ENCODE assay signal across 8 cellular contexts in the genomic region with DNA sequence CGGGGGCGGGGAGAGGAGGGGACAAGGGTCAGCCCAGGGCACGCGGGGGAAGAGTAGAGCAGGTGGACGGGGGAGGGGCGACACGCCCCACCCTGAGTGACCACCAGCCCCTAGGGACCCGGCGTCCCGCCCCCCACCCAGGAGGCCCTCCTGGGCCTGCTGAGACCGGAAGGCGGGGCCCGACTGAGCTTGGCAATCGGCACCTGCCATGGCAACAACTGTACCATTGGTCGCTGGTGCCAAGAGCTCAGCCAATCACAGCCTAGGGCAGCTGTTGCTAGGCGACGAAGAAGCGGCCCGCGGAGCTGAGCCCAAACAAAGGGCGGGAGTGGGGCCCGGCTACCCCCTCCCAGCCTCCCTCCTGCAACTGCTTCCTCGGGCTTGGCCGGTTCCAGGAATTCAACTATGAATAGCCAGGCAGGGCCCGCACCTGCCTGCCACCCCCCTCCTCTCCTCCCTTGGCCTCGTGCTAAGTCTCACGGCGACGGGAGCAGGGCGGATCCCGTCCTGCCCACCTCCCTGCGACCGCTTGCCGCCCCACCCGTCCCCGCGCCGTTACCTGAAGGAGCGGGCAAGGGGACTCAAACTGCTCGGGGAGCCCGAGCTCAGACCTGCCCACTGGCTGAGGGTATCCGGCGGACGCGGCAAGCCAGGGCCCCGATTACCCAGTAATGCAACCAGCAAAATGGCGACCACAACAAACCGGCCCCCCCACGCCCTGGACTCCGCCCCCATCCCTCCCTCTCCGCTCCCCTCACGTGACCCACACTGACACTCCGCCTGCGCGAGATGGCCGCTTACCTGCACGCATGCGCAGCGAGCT. TPM values are rescaled to one million over a fixed set of nuclear protein-coding genes. Genes with fewer than 3 reads are reported as not detected.
DNase-seq lines count a peak whose midpoint lies in the region; ATAC-seq, FAIRE-seq and TF ChIP-seq lines count a peak whose summit lies in the region.

Gene DYRK1B (minus strand): TSS at position 699 of the 823 bp plus-strand sequence. CDS start 2,295 bp downstream, outside the sequence.

- H3K79me2 ChIP-seq in endothelial cell of umbilical vein (ENCODE audit: control insufficient read depth, insufficient read depth, low read length): peaks cover 8% of the 10 kb centered on the region

- 0% methylated on average over 40 to 42 of the region's 59 CpGs for WGBS in mesodermal cell (ENCODE audit: insufficient coverage in 2 of 2), 2 experiments

- H3K9me1 ChIP-seq in endothelial cell of umbilical vein (replicated peaks; ENCODE audit: control insufficient read depth, extremely low read depth, insufficient read depth, low read length): no peaks in the 10 kb centered on the region

- TF ChIP-seq POLR2A in endothelial cell of umbilical vein (IDR thresholded peaks at IDR 0.05; ENCODE audit: low read depth, low read length): peak; percentile 41

- peak within 1 kb of the TSS; percentile 71 for H3K9ac ChIP-seq in BLaER1
- peak within 1 kb of the TSS; percentile 81 for H3K9ac ChIP-seq in endothelial cell of umbilical vein (replicated peaks; ENCODE audit: extremely low read depth, insufficient read depth, low read length)

- H3K27ac ChIP-seq in BLaER1: peak within 1 kb of the TSS; percentile 73; the same call in 1 of the 2 replicates
- peak within 1 kb of the TSS; percentile 77 for H3K27ac ChIP-seq in endothelial cell of umbilical vein (ENCODE audit: insufficient read depth, low read depth, low read length)
- peak within 1 kb of the TSS; percentile 100 for H3K27ac ChIP-seq in mesodermal cell (ENCODE audit: low read depth, low read length, severe bottlenecking)

- peak within 1 kb of the TSS; percentile 94 for H3K4me2 ChIP-seq in BLaER1
- peak within 1 kb of the TSS; percentile 48 for H3K4me2 ChIP-seq in endothelial cell of umbilical vein (ENCODE audit: insufficient read depth, low read length)

- ATAC-seq in GM19324 (IDR thresholded peaks at IDR 0.05; ENCODE audit: low FRiP score, unreplicated experiment) (peak; percentile 88), HG03457 (IDR thresholded peaks at IDR 0.05; ENCODE audit: unreplicated experiment) (peak; percentile 66)

- TF ChIP-seq CTCF in endothelial cell of umbilical vein (IDR thresholded peaks at IDR 0.05; ENCODE audit: extremely low read depth in 1 of 2, insufficient read depth in 1 of 2, low read depth in 1 of 2, low read length in 2 of 2): no peak

- H3K27me3 ChIP-seq in BLaER1 (no peaks in the 10 kb centered on the region; the same call in 1 of the 2 replicates), endothelial cell of umbilical vein (ENCODE audit: control insufficient read depth in 2 of 2, insufficient read depth in 2 of 2, low read length in 2 of 2) (no peaks in the 10 kb centered on the region)

- CTCF ChIA-PET in endothelial cell of umbilical vein (lab: Charles Lee): interaction anchor here (0.6 to 2.1 kb wide), 8 partner anchors 8 to 137 kb away, joined by 3 to 31 read pairs (median 6); partner anchors contain the start of genes FBL and PSMC4

- peak within 1 kb of the TSS; percentile 75 for H3K4me3 ChIP-seq in BLaER1
- H3K4me3 ChIP-seq in endothelial cell of umbilical vein (replicated peaks in 1 of 3; ENCODE audit: insufficient read depth in 1 of 3, low read depth in 1 of 3, low read length in 3 of 3): peak within 1 kb of the TSS; percentile 55 to 93 (median 66)
- H3K4me3 ChIP-seq in mesodermal cell (ENCODE audit: extremely low read depth, insufficient read depth, low read length, poor library complexity, severe bottlenecking): peak within 1 kb of the TSS; percentile 82

- H2AFZ ChIP-seq in endothelial cell of umbilical vein (ENCODE audit: low read depth, low read length): peak within 1 kb of the TSS; percentile 58

- dilution Hi-C loops in endothelial cell of umbilical vein (cut with MboI; ENCODE audit: extremely low pct_ligation_motif_present, low sequenced_read_pairs): no loop called here

- no peaks in the 10 kb centered on the region for H3K9me3 ChIP-seq in BLaER1
- no peaks in the 10 kb centered on the region for H3K9me3 ChIP-seq in endothelial cell of umbilical vein (replicated peaks; ENCODE audit: control insufficient read depth, insufficient read depth, low read length)
- no peaks in the 10 kb centered on the region for H3K9me3 ChIP-seq in mesodermal cell (ENCODE audit: control insufficient read depth, low read length)

- POLR2A ChIA-PET in endothelial cell of umbilical vein (lab: Charles Lee): interaction anchor here (0.6 to 1.6 kb wide), 5 partner anchors 9 to 41 kb away, joined by 3 to 8 read pairs (median 4); partner anchors contain the start of gene FBL

- H3K36me3 ChIP-seq in BLaER1 (peaks cover 79% of the 10 kb centered on the region), endothelial cell of umbilical vein (ENCODE audit: control insufficient read depth in 2 of 2, extremely low read depth in 1 of 2, insufficient read depth in 2 of 2, low read length in 2 of 2) (peaks cover 2 to 31% of the 10 kb centered on the region in 2 experiments), mesodermal cell (ENCODE audit: control insufficient read depth, insufficient read depth, low read length) (peaks cover 79% of the 10 kb centered on the region)

- intact Hi-C loops in endothelial cell of umbilical vein (cut with micrococcal nuclease): loop anchor here (1.0 to 5.0 kb wide), 3 partner anchors 9 to 594 kb away; partner anchors contain the start of genes FBL and SERTAD1

- peak; percentile 96 for FAIRE-seq in endothelial cell of umbilical vein (lab: Jason Lieb, UNC)

- H4K20me1 ChIP-seq in BLaER1 (peaks cover 96% of the 10 kb centered on the region), endothelial cell of umbilical vein (replicated peaks; ENCODE audit: control insufficient read depth, extremely low read depth, insufficient read depth, low read length) (no peaks in the 10 kb centered on the region)

- BruUV-seq in endothelial cell of umbilical vein (replicated peaks; lab: Mats Ljungman, UMichigan): TSS peak; percentile 17

- H3K4me1 ChIP-seq in BLaER1: peaks cover 48% of the 10 kb centered on the region
- H3K4me1 ChIP-seq in endothelial cell of umbilical vein (ENCODE audit: control insufficient read depth, extremely low read depth, insufficient read depth, low read length): peaks cover 8% of the 10 kb centered on the region
- peaks cover 8% of the 10 kb centered on the region for H3K4me1 ChIP-seq in mesodermal cell (ENCODE audit: control insufficient read depth, insufficient read depth, low read length, poor library complexity, severe bottlenecking)

- DNase-seq in NCI-H82 treated with DMSO at 0.1 percent for 48 hours (lab: John Stamatoyannopoulos, UW; ENCODE audit: unreplicated experiment): peak; percentile 98
- DNase-seq in activated T-cell treated with anti-CD3 and anti-CD28 coated beads for 24 hours (ENCODE audit: low read depth): peak; percentile 95
- peak; percentile 97 for DNase-seq in endothelial cell of umbilical vein (ENCODE audit: low read depth, low spot score)
- peak; percentile 97 for DNase-seq in stimulated activated CD8-positive, alpha-beta memory T cell treated with anti-CD3 and anti-CD28 coated beads, Interleukin-15, amount 100 ng/mL, for 1 hour (ENCODE audit: low read depth)

TF ChIP-seq in endothelial cell of umbilical vein, 7 proteins besides CTCF, POLR2A, EP300 and RAD21:
- TF ChIP-seq EZH2 (IDR thresholded peaks at IDR 0.05; ENCODE audit: borderline replicate concordance, low read depth, low read length, severe bottlenecking) (no peak), GATA2 (IDR thresholded peaks at IDR 0.05; ENCODE audit: insufficient read depth, insufficient read length, low read depth, low read length) (no peak), MYC (IDR thresholded peaks at IDR 0.05; ENCODE audit: low read depth, low read length) (no peak), JUN (IDR thresholded peaks at IDR 0.05; ENCODE audit: borderline replicate concordance, insufficient read depth, insufficient read length, low read depth) (no peak), MAX (IDR thresholded peaks at IDR 0.05; ENCODE audit: insufficient read depth, insufficient read length) (peak; percentile 100), POLR2AphosphoS5 (IDR thresholded peaks at IDR 0.05; ENCODE audit: insufficient read depth, low read depth, low read length) (peak; percentile 78), FOS (IDR thresholded peaks at IDR 0.05; ENCODE audit: borderline replicate concordance, insufficient read depth, low read length) (no peak)

RNA-seq across cellular contexts. Expression of gene DYRK1B, which starts in this region (rescaled TPM):
- 26.8 and 30.8 TPM in 2 replicates for total RNA-seq in endothelial cell of umbilical vein
- 17.7 and 19.0 TPM in 2 replicates for polyA plus RNA-seq in endothelial cell of umbilical vein
- polyA plus RNA-seq in endothelial cell of umbilical vein (2011; cell fraction: cytosol; rRNA removed): 11.3 and 15.3 TPM in 2 replicates
- polyA plus RNA-seq in endothelial cell of umbilical vein (2011; cell fraction: nucleus; rRNA removed): 25.0 and 37.0 TPM in 2 replicates
- 17.8 and 24.6 TPM in 2 replicates for polyA plus RNA-seq in endothelial cell of umbilical vein (2012)
- polyA minus RNA-seq in endothelial cell of umbilical vein: 21.3 and 26.4 TPM in 2 replicates
- polyA minus RNA-seq in endothelial cell of umbilical vein (2011; cell fraction: cytosol; rRNA and poly(A)+ RNA removed): 8.2 TPM
- polyA minus RNA-seq in endothelial cell of umbilical vein (2011; cell fraction: nucleus; rRNA and poly(A)+ RNA removed): 20.1 and 30.0 TPM in 2 replicates
- 23.8 TPM for polyA plus RNA-seq in mesodermal cell (2013, experiment 1 of 2)
- 23.7 TPM for polyA plus RNA-seq in mesodermal cell (2013, experiment 2 of 2)

Comparison
In these comparisons a context has a peak if more than half of its experiments do, and no peak if none do; other contexts are left out.
1. Peak in every context shown above with its lines: DNase-seq, ATAC-seq, H3K4me3 ChIP-seq and H3K27ac ChIP-seq.